13 cellular contexts compared by ENCODE assay signal in genomic region chr11:41309111-41309522, GRCh38.
DNase-seq lines count a peak whose midpoint lies in the region; ATAC-seq and TF ChIP-seq lines count a peak whose summit lies in the region.
"Had no signal": no experiment of that assay in that cellular context is flagged by ENCODE, and none has a peak within 500 bp of the region (broad histone marks: within the 10 kb centered on the region; RNA-seq: fewer than 3 reads in every experiment).

No MANE protein-coding gene starts in this region.

- peaks cover 37% of the 10 kb centered on the region for H3K4me1 Mint-ChIP-seq in activated B cell treated with CpG ODN at 0.5 μM for 24 hours

- intact Hi-C loops in activated B cell treated with CpG ODN at 0.5 μM for 24 hours (cut with micrococcal nuclease) = loop anchor here (5.0 kb wide), 1 partner anchor 108 kb away; no protein-coding TSS in a partner anchor

- CTCF ChIA-PET in activated B cell treated with CpG ODN at 0.5 μM for 24 hours (lab: Charles Lee) = interaction anchor here (0.6 kb wide), 1 partner anchor 7 kb away, joined by 3 read pairs; no protein-coding TSS in a partner anchor

- H3K27me3 ChIP-seq in foreskin keratinocyte = no peaks in the 10 kb centered on the region
- H3K27me3 ChIP-seq: BE2C, right lobe of liver, upper lobe of right lung had no signal

- H3K27me3 Mint-ChIP-seq in activated B cell treated with CpG ODN at 0.5 μM for 24 hours = no peaks in the 10 kb centered on the region

- H3K4me3 Mint-ChIP-seq in activated B cell treated with CpG ODN at 0.5 μM for 24 hours = peak overlapping the region; percentile 54

- TF ChIP-seq CTCF in activated B cell treated with CpG ODN at 0.5 μM for 24 hours (IDR thresholded peaks at IDR 0.05) (no peak), foreskin keratinocyte (conservative IDR thresholded peaks at IDR 0.05) (no peak)

- ATAC-seq in GM18505 (IDR thresholded peaks at IDR 0.05; ENCODE audit: unreplicated experiment) (peak; percentile 90), GM21526 (IDR thresholded peaks at IDR 0.05; ENCODE audit: low FRiP score, unreplicated experiment) (peak; percentile 79), HG03097 (IDR thresholded peaks at IDR 0.05; ENCODE audit: low FRiP score, unreplicated experiment) (peak; percentile 71), activated B cell treated with CpG ODN at 0.5 μM for 24 hours (ENCODE audit: low read depth) (peak; percentile 71), foreskin keratinocyte (no peak)
- ATAC-seq: right lobe of liver, upper lobe of right lung had no signal

- no peak for DNase-seq in activated B cell treated with CpG ODN at 0.5 μM for 24 hours
- no peak for DNase-seq in NCI-H2227 (lab: John Stamatoyannopoulos, UW; ENCODE audit: unreplicated experiment)
- DNase-seq in foreskin keratinocyte = no peak
- DNase-seq in NCI-H1105 treated with DMSO at 0.1 percent for 48 hours (lab: John Stamatoyannopoulos, UW) = no peak
- no peak for DNase-seq in dermis blood vessel endothelial cell
- DNase-seq: BE2C; effector CD8-positive, alpha-beta T cell; NK-92 treated with Interleukin-12 subunit alpha and Interleukin-12 subunit beta, amount 100 ng/mL, for 24 hours; right lobe of liver; upper lobe of right lung had no signal

- H3K36me3 Mint-ChIP-seq in activated B cell treated with CpG ODN at 0.5 μM for 24 hours (ENCODE audit: low read depth) = no peaks in the 10 kb centered on the region

- TF ChIP-seq POLR2A in GM18505 (IDR thresholded peaks at IDR 0.05; ENCODE audit: borderline replicate concordance, extremely low read depth, insufficient read depth, insufficient read length) = no peak

- peaks cover 1% of the 10 kb centered on the region for H3K9me3 Mint-ChIP-seq in activated B cell treated with CpG ODN at 0.5 μM for 24 hours

- no peak overlapping the region for H3K27ac ChIP-seq in foreskin keratinocyte
- H3K27ac ChIP-seq: right lobe of liver, upper lobe of right lung had no signal

- H3K4me1 ChIP-seq in foreskin keratinocyte = no peaks in the 10 kb centered on the region
- H3K4me1 ChIP-seq: BE2C, right lobe of liver, upper lobe of right lung had no signal

- H3K27ac Mint-ChIP-seq in activated B cell treated with CpG ODN at 0.5 μM for 24 hours = peak overlapping the region; percentile 69

- POLR2A ChIA-PET in activated B cell treated with CpG ODN at 0.5 μM for 24 hours (lab: Charles Lee) = no interaction called here
